In the genomic region with DNA sequence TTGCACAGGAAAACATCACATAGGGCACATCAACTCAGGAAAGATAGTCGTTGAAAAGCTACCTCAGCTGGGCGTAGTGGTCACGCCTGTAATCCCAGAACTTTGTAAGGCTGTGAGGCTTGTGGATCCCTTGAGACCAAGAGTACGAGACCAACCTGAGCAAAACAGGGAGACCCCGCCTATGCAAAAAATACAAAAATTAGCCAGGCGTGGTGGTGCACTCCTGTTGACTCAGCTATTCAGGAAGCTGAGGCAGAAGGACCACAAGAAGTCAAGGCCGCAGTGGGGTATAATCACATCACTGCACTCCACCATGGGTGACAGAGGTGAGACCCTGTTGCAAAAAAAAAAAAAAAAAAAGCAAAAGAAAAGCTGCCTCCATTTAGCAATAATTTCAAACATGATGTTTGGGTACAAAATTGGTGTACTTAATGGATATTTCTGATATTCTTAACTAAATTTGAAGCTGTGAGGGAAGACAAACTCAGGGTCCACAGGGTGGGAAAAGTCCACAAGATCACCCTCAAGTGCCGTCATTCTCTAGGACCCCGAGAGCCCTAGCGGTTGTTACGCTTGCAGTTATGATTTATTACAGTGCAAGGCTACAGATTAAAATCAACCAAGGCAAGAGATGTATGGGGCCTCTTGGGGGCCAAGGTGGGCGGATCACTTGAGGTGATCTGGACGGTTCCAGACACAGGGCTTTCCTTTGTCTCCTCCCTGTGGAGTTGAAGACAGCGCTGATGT, we compare ENCODE assay signal across 1 cellular context.
TF ChIP-seq lines count a peak whose summit lies in the region.

No MANE protein-coding gene starts in this region.

TF ChIP-seq in GM12878, 131 proteins besides CTCF, POLR2A, EP300 and RAD21 (continued from another document):
- TF ChIP-seq, protein P1, sequence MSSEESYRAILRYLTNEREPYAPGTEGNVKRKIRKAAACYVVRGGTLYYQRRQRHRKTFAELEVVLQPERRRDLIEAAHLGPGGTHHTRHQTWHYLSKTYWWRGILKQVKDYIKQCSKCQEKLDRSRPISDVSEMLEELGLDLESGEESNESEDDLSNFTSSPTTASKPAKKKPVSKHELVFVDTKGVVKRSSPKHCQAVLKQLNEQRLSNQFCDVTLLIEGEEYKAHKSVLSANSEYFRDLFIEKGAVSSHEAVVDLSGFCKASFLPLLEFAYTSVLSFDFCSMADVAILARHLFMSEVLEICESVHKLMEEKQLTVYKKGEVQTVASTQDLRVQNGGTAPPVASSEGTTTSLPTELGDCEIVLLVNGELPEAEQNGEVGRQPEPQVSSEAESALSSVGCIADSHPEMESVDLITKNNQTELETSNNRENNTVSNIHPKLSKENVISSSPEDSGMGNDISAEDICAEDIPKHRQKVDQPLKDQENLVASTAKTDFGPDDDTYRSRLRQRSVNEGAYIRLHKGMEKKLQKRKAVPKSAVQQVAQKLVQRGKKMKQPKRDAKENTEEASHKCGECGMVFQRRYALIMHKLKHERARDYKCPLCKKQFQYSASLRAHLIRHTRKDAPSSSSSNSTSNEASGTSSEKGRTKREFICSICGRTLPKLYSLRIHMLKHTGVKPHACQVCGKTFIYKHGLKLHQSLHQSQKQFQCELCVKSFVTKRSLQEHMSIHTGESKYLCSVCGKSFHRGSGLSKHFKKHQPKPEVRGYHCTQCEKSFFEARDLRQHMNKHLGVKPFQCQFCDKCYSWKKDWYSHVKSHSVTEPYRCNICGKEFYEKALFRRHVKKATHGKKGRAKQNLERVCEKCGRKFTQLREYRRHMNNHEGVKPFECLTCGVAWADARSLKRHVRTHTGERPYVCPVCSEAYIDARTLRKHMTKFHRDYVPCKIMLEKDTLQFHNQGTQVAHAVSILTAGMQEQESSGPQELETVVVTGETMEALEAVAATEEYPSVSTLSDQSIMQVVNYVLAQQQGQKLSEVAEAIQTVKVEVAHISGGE (CRISPR knock-in tag; IDR thresholded peaks at IDR 0.05), result no peak
- no peak for TF ChIP-seq TBL1XR1 (IDR thresholded peaks at IDR 0.05; ENCODE audit: low read depth, low read length)
- no peak for TF ChIP-seq CREB1 (IDR thresholded peaks at IDR 0.05; ENCODE audit: low read depth)
- TF ChIP-seq TCF12 (IDR thresholded peaks at IDR 0.05; ENCODE audit: low read depth, low read length), result no peak
- TF ChIP-seq FOXM1 (IDR thresholded peaks at IDR 0.05; ENCODE audit: low read depth, low read length), result no peak
